ENCODE assay signal across 8 cellular contexts in genomic region chr2:85327757-85328617, GRCh38. TPM values are rescaled to one million over a fixed set of nuclear protein-coding genes. Genes with fewer than 3 reads are reported as not detected.
DNase-seq lines count a peak whose midpoint lies in the region; ATAC-seq and TF ChIP-seq lines count a peak whose summit lies in the region.

TGOLN2 (minus strand) TSS chr2:85327989; CDS start chr2:85327962, 27 bp downstream.

- peak; percentile 90 for DNase-seq in NCI-H748 (lab: John Stamatoyannopoulos, UW; ENCODE audit: unreplicated experiment)
- peak; percentile 93 for DNase-seq in activated CD4-positive, alpha-beta T cell treated with anti-CD3 and anti-CD28 coated beads, Interleukin-2, amount 50 U/mL, for 1 hour
- peak; percentile 88 for DNase-seq in dedifferentiated amniotic fluid mesenchymal stem cell (ENCODE audit: extremely low spot score)
- DNase-seq in left lobe of liver (ENCODE audit: low spot score) = peak; percentile 94
- peak; percentile 93 to 95 for DNase-seq in stimulated activated CD4-positive, alpha-beta T cell treated with anti-CD3 and anti-CD28 coated beads, Interleukin-2, amount 100 ng/mL, for 24 hours

- ATAC-seq in GM19372 (IDR thresholded peaks at IDR 0.05; ENCODE audit: low read depth, unreplicated experiment) (peak; percentile 74), HG03521 (IDR thresholded peaks at IDR 0.05; ENCODE audit: unreplicated experiment) (peak; percentile 81), left lobe of liver (peak; percentile 81)

- TF ChIP-seq CTCF in C4-2B (conservative IDR thresholded peaks at IDR 0.05) = no peak

- H3K27ac ChIP-seq in C4-2B = peak within 1 kb of the TSS; percentile 84

RNA-seq across cellular contexts. Expression of gene TGOLN2, which starts in this region (rescaled TPM):
- total RNA-seq in left lobe of liver = 89.6 TPM

Comparison
In these comparisons a context has a peak if more than half of its experiments do, and no peak if none do; other contexts are left out.
1. Peak in every context shown above with its lines: DNase-seq, ATAC-seq and H3K27ac ChIP-seq.